Comparison of ENCODE assay signal across 15 cellular contexts in the genomic region with DNA sequence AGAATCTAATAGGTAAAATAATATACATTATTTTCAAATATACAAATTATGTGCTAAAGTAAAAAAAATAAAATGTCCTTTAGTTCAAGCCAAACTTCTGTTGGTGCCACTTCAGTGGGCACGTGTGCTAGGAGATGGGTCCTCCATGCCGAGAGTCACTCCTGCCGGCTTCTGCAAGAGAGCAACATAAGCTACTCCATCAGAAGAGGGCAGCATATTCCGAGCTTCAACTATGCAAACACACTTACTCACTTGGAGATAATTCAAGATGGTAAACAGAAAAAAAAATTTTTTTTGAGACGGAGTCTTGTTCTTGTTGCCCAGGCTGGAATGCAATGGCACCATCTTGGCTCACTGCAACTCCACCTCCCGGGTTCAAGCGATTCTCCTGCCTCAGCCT. TPM values are rescaled to one million over a fixed set of nuclear protein-coding genes. Genes with fewer than 3 reads are reported as not detected.
DNase-seq lines count a peak whose midpoint lies in the region; TF ChIP-seq lines count a peak whose summit lies in the region.
"Had no signal": no experiment of that assay in that cellular context is flagged by ENCODE, and none has a peak within 500 bp of the region (broad histone marks: within the 10 kb centered on the region; RNA-seq: fewer than 3 reads in every experiment).

No MANE protein-coding gene starts in this region.

- CTCF ChIA-PET in MCF 10A (lab: Yijun Ruan, JAX) = interaction anchor here (0.5 kb wide), 1 partner anchor 567 kb away, joined by 4 read pairs; no protein-coding TSS in a partner anchor

- intact Hi-C loops in head of caudate nucleus (cut with DNase I) = loop anchor here (10.0 kb wide), 1 partner anchor 108 kb away; a partner anchor contains a TSS
- intact Hi-C loops in stomach (cut with DNase I; ENCODE audit: low total_unique reads) = no loop called here
- intact Hi-C loops in MCF 10A (cut with micrococcal nuclease) = no loop called here

- H3K27me3 ChIP-seq in stomach = no peaks in the 10 kb centered on the region

- no peak overlapping the region for H3K4me3 Mint-ChIP-seq in MCF 10A (ENCODE audit: unreplicated experiment)
- H3K4me3 Mint-ChIP-seq: activated T-helper 1 cell treated with anti-CD3 and anti-CD28 coated beads, Interleukin-12 subunit alpha, Interleukin-12 subunit beta, Interleukin-2, Interleukin-4 antibody, amounts not matched to agents 30 ng/mL and 10 ng/mL and 1 ng/mL, durations not matched to agents 14 hours and 24 hours and 36 hours; brain had no signal

- TF ChIP-seq CTCF in LNCAP (IDR thresholded peaks at IDR 0.05) = peak; percentile 72
- peak in 1 of 7 experiments; percentile 22 for TF ChIP-seq CTCF in stomach (IDR thresholded peaks at IDR 0.05)
- TF ChIP-seq CTCF in MCF 10A (IDR thresholded peaks at IDR 0.05; ENCODE audit: unreplicated experiment) = no peak

- 35 to 52% (median 39%) methylated on average over 7 of the region's 7 CpGs for WGBS in stomach, 5 donors

- DNase-seq in astrocyte of the hippocampus (ENCODE audit: low read depth, low spot score) (peak; percentile 38), head of caudate nucleus (peak in 27 of 42 donors; percentile 11 to 72 (median 40)), stomach (peak; percentile 32), MCF 10A (ENCODE audit: unreplicated experiment) (no peak), NCI-H2107 treated with DMSO at 0.1 percent for 48 hours (lab: John Stamatoyannopoulos, UW; ENCODE audit: unreplicated experiment) (no peak)
- DNase-seq in stimulated activated CD8-positive, alpha-beta memory T cell treated with anti-CD3 and anti-CD28 coated beads, Interleukin-4, amount 100 ng/mL, for 48 hours = no peak
- DNase-seq in stimulated activated CD4-positive, alpha-beta T cell treated with anti-CD3 and anti-CD28 coated beads, Interleukin-2, amount 100 ng/mL, for 48 hours = no peak
- DNase-seq: activated CD4-positive, alpha-beta T cell treated with anti-CD3 and anti-CD28 coated beads for 48 hours; NCI-H1694 treated with DMSO at 0.1 percent for 48 hours; NK-92 treated with Interleukin-12 subunit alpha and Interleukin-12 subunit beta, amount 100 ng/mL, for 24 hours had no signal

- H3K36me3 Mint-ChIP-seq in MCF 10A (ENCODE audit: insufficient read depth, unreplicated experiment) = peaks cover 75% of the 10 kb centered on the region

- no peak overlapping the region for H3K27ac Mint-ChIP-seq in MCF 10A (ENCODE audit: low read depth, unreplicated experiment)
- H3K27ac Mint-ChIP-seq: activated T-helper 1 cell treated with anti-CD3 and anti-CD28 coated beads, Interleukin-12 subunit alpha, Interleukin-12 subunit beta, Interleukin-2, Interleukin-4 antibody, amounts not matched to agents 30 ng/mL and 10 ng/mL and 1 ng/mL, durations not matched to agents 14 hours and 24 hours and 36 hours had no signal

- no peak for TF ChIP-seq POLR2A in stomach (IDR thresholded peaks at IDR 0.05)

- POLR2A ChIA-PET in MCF 10A (lab: Yijun Ruan, JAX) = interaction anchor here (0.9 to 2.1 kb wide), 2 partner anchors 9 to 24 kb away, joined by 3 to 10 read pairs; no protein-coding TSS in a partner anchor

- no peaks in the 10 kb centered on the region for H3K4me1 Mint-ChIP-seq in MCF 10A (ENCODE audit: insufficient read depth, unreplicated experiment)
- H3K4me1 Mint-ChIP-seq: brain had no signal

- H3K27me3 Mint-ChIP-seq in MCF 10A (ENCODE audit: insufficient read depth, unreplicated experiment) = no peaks in the 10 kb centered on the region
- H3K27me3 Mint-ChIP-seq: brain had no signal

- H3K27ac ChIP-seq in stomach = no peak overlapping the region
- H3K27ac ChIP-seq: epithelial cell of prostate, thoracic aorta had no signal

- H3K4me3 ChIP-seq in stomach = no peak overlapping the region
- H3K4me3 ChIP-seq: thoracic aorta had no signal

- TF ChIP-seq EP300 in stomach (IDR thresholded peaks at IDR 0.05) = no peak

- no TSS peak for BruUV-seq in MCF 10A (replicated peaks; lab: Mats Ljungman, UMichigan)

- peaks cover 11 to 19% (median 16%) of the 10 kb centered on the region in 4 donors for H3K4me1 ChIP-seq in stomach

- H3K9me3 ChIP-seq in stomach = no peaks in the 10 kb centered on the region
- H3K9me3 ChIP-seq: thoracic aorta had no signal

- peaks cover 29 to 96% (median 85%) of the 10 kb centered on the region in 4 donors for H3K36me3 ChIP-seq in stomach

- no peaks in the 10 kb centered on the region for H3K9me3 Mint-ChIP-seq in MCF 10A (ENCODE audit: unreplicated experiment)
- H3K9me3 Mint-ChIP-seq: activated T-helper 1 cell treated with anti-CD3 and anti-CD28 coated beads, Interleukin-12 subunit alpha, Interleukin-12 subunit beta, Interleukin-2, Interleukin-4 antibody, amounts not matched to agents 30 ng/mL and 10 ng/mL and 1 ng/mL, durations not matched to agents 14 hours and 24 hours and 36 hours; brain had no signal

RNA-seq across cellular contexts. Expression of a gene that starts 24.4 kb away (rescaled TPM):
- total RNA-seq in stomach = 10 to 100 TPM in 4 of 5 donors, 1 to 10 TPM in 1; 9.3 to 71.4 (median 25.3) TPM
- polyA plus RNA-seq in stomach = 10 to 100 TPM; 16.1 to 26.6 (median 21.3) TPM
- total RNA-seq in MCF 10A (2022) = 33.4 and 38.5 TPM in 2 replicates

RNA-seq across cellular contexts. Expression of a gene that starts 31.4 kb away (rescaled TPM):
- 100 to 1,000 TPM in 1 of 5 donors, 10 to 100 TPM in 4; 25.7 to 154 (median 48.4) TPM for total RNA-seq in stomach
- 10 to 100 TPM; 14.8 to 34.9 (median 17.6) TPM for polyA plus RNA-seq in stomach
- total RNA-seq in MCF 10A (2022) = 34.7 and 34.8 TPM in 2 replicates

Comparison
In these comparisons a context has a peak if more than half of its experiments do, and no peak if none do; other contexts are left out.
1. DNase-seq: peak in astrocyte of the hippocampus (single experiment), head of caudate nucleus (27 of 42) and stomach (single experiment); none in stimulated activated CD8-positive, alpha-beta memory T cell treated with anti-CD3 and anti-CD28 coated beads, Interleukin-4, amount 100 ng/mL, for 48 hours (single experiment), MCF 10A (single experiment), NCI-H2107 treated with DMSO at 0.1 percent for 48 hours (single experiment) and stimulated activated CD4-positive, alpha-beta T cell treated with anti-CD3 and anti-CD28 coated beads, Interleukin-2, amount 100 ng/mL, for 48 hours (0 of 2).